Comparison of ENCODE assay signal across 8 cellular contexts in genomic region chr3:184334470-184335158, GRCh38. TPM values are rescaled to one million over a fixed set of nuclear protein-coding genes. Genes with fewer than 3 reads are reported as not detected.
A peak's percentile ranks its signal among the peaks of the same experiment; 100 is the strongest.
DNase-seq lines count a peak whose midpoint lies in the region; ATAC-seq and TF ChIP-seq lines count a peak whose summit lies in the region.

No MANE protein-coding gene starts in this region.

- H3K36me3 ChIP-seq in cardiac muscle cell, result peaks cover 44% of the 10 kb centered on the region

- H3K4me1 Mint-ChIP-seq in activated T-helper 1 cell treated with anti-CD3 and anti-CD28 coated beads, Interleukin-12 subunit alpha, Interleukin-12 subunit beta, Interleukin-2, Interleukin-4 antibody, amounts not matched to agents 30 ng/mL and 10 ng/mL and 1 ng/mL, durations not matched to agents 14 hours and 24 hours and 36 hours (ENCODE audit: low read depth), result peaks cover 57% of the 10 kb centered on the region

- ATAC-seq in Right ventricle myocardium superior (ENCODE audit: poor library complexity) (no peak), GM19328 (IDR thresholded peaks at IDR 0.05; ENCODE audit: unreplicated experiment) (no peak)

- H3K36me3 Mint-ChIP-seq in activated T-helper 1 cell treated with anti-CD3 and anti-CD28 coated beads, Interleukin-12 subunit alpha, Interleukin-12 subunit beta, Interleukin-2, Interleukin-4 antibody, amounts not matched to agents 30 ng/mL and 10 ng/mL and 1 ng/mL, durations not matched to agents 14 hours and 24 hours and 36 hours (ENCODE audit: low read depth), result peaks cover 56% of the 10 kb centered on the region

- in situ Hi-C loops in GM13976 (cut with MboI; ENCODE audit: low sequenced_read_pairs, unreplicated experiment), result no loop called here

- intact Hi-C loops in Right ventricle myocardium superior (cut with DNase I), result no loop called here
- intact Hi-C loops in activated T-helper 1 cell treated with anti-CD3 and anti-CD28 coated beads, Interleukin-12 subunit alpha, Interleukin-12 subunit beta, Interleukin-2, Interleukin-4 antibody, amounts not matched to agents 30 ng/mL and 10 ng/mL and 1 ng/mL, durations not matched to agents 14 hours and 24 hours and 36 hours (cut with micrococcal nuclease), result loop anchor here (1.0 kb wide), 2 partner anchors 20 to 35 kb away; partner anchors contain the start of genes EIF4G1 and PSMD2

- H3K4me3 ChIP-seq in cardiac muscle cell, result no peak overlapping the region

- peak overlapping the region; percentile 93 for H3K27ac ChIP-seq in cardiac muscle cell

- H3K9me3 Mint-ChIP-seq in activated T-helper 1 cell treated with anti-CD3 and anti-CD28 coated beads, Interleukin-12 subunit alpha, Interleukin-12 subunit beta, Interleukin-2, Interleukin-4 antibody, amounts not matched to agents 30 ng/mL and 10 ng/mL and 1 ng/mL, durations not matched to agents 14 hours and 24 hours and 36 hours, result no peaks in the 10 kb centered on the region

- H3K4me1 ChIP-seq in cardiac muscle cell (ENCODE audit: low read depth), result peaks cover 5% of the 10 kb centered on the region

- H3K27me3 Mint-ChIP-seq in activated T-helper 1 cell treated with anti-CD3 and anti-CD28 coated beads, Interleukin-12 subunit alpha, Interleukin-12 subunit beta, Interleukin-2, Interleukin-4 antibody, amounts not matched to agents 30 ng/mL and 10 ng/mL and 1 ng/mL, durations not matched to agents 14 hours and 24 hours and 36 hours (ENCODE audit: insufficient read depth), result peaks cover 2% of the 10 kb centered on the region

- TF ChIP-seq CTCF in cardiac muscle cell (IDR thresholded peaks at IDR 0.05; ENCODE audit: low read depth, low read length) (no peak), GM13976 (IDR thresholded peaks at IDR 0.05; ENCODE audit: borderline replicate concordance, control extremely low read depth, extremely low read depth, insufficient read depth, missing control alignments) (no peak)

- H3K27me3 ChIP-seq in cardiac muscle cell, result no peaks in the 10 kb centered on the region

- DNase-seq in cardiac muscle cell (ENCODE audit: low read depth in 1 of 2, low spot score in 1 of 2) (no peak), Right ventricle myocardium superior (no peak), glomerular visceral epithelial cell (ENCODE audit: extremely low spot score) (peak; percentile 61), middle frontal gyrus (ENCODE audit: extremely low spot score, low spot score) (no peak), GM13976 (ENCODE audit: low spot score) (no peak)
- peak; percentile 20 for DNase-seq in activated T-helper 1 cell treated with anti-CD3 and anti-CD28 coated beads, Interleukin-12 subunit alpha, Interleukin-12 subunit beta, Interleukin-2, Interleukin-4 antibody, amounts not matched to agents 30 ng/mL and 10 ng/mL and 1 ng/mL, durations not matched to agents 14 hours and 24 hours and 36 hours (ENCODE audit: low spot score)
- peak; percentile 62 for DNase-seq in stimulated activated CD4-positive, alpha-beta T cell treated with anti-CD3 and anti-CD28 coated beads, Interleukin-4, amount 100 ng/mL, for 24 hours

- H3K4me3 Mint-ChIP-seq in activated T-helper 1 cell treated with anti-CD3 and anti-CD28 coated beads, Interleukin-12 subunit alpha, Interleukin-12 subunit beta, Interleukin-2, Interleukin-4 antibody, amounts not matched to agents 30 ng/mL and 10 ng/mL and 1 ng/mL, durations not matched to agents 14 hours and 24 hours and 36 hours, result peak overlapping the region; percentile 57

- no peaks in the 10 kb centered on the region for H3K9me3 ChIP-seq in cardiac muscle cell (ENCODE audit: low read depth)

- H3K27ac Mint-ChIP-seq in activated T-helper 1 cell treated with anti-CD3 and anti-CD28 coated beads, Interleukin-12 subunit alpha, Interleukin-12 subunit beta, Interleukin-2, Interleukin-4 antibody, amounts not matched to agents 30 ng/mL and 10 ng/mL and 1 ng/mL, durations not matched to agents 14 hours and 24 hours and 36 hours, result peak overlapping the region; percentile 92

RNA-seq across cellular contexts. Expression of gene FAM131A, which starts 2.8 kb away (rescaled TPM):
- total RNA-seq in cardiac muscle cell (22.1 and 34.3 TPM in 2 replicates), Right ventricle myocardium superior (36.3 TPM)
- 9.6 and 16.0 TPM in 2 replicates for polyA plus RNA-seq in cardiac muscle cell
- 7.5 and 9.2 TPM in 2 replicates for total RNA-seq in activated T-helper 1 cell treated with anti-CD3 and anti-CD28 coated beads, Interleukin-12 subunit alpha, Interleukin-12 subunit beta, Interleukin-2, Interleukin-4 antibody, amounts not matched to agents 30 ng/mL and 10 ng/mL and 1 ng/mL, durations not matched to agents 14 hours and 24 hours and 36 hours

RNA-seq across cellular contexts. Expression of gene EIF4G1, which starts 20.2 kb away (rescaled TPM):
- total RNA-seq in cardiac muscle cell (269 and 275 TPM in 2 replicates), Right ventricle myocardium superior (254 TPM)
- polyA plus RNA-seq in cardiac muscle cell, result 166 and 184 TPM in 2 replicates
- 657 and 706 TPM in 2 replicates for total RNA-seq in activated T-helper 1 cell treated with anti-CD3 and anti-CD28 coated beads, Interleukin-12 subunit alpha, Interleukin-12 subunit beta, Interleukin-2, Interleukin-4 antibody, amounts not matched to agents 30 ng/mL and 10 ng/mL and 1 ng/mL, durations not matched to agents 14 hours and 24 hours and 36 hours

RNA-seq across cellular contexts. Expression of gene CLCN2, which starts 26.8 kb away (rescaled TPM):
- 13.1 and 18.4 TPM in 2 replicates for total RNA-seq in cardiac muscle cell
- 10.3 and 12.3 TPM in 2 replicates for polyA plus RNA-seq in cardiac muscle cell
- 1.9 TPM for total RNA-seq in Right ventricle myocardium superior
- total RNA-seq in activated T-helper 1 cell treated with anti-CD3 and anti-CD28 coated beads, Interleukin-12 subunit alpha, Interleukin-12 subunit beta, Interleukin-2, Interleukin-4 antibody, amounts not matched to agents 30 ng/mL and 10 ng/mL and 1 ng/mL, durations not matched to agents 14 hours and 24 hours and 36 hours, result 5.2 and 6.6 TPM in 2 replicates

RNA-seq across cellular contexts. Expression of gene POLR2H, which starts 26.9 kb away (rescaled TPM):
- total RNA-seq in cardiac muscle cell (112 and 122 TPM in 2 replicates), Right ventricle myocardium superior (19.9 TPM)
- polyA plus RNA-seq in cardiac muscle cell, result 96.2 and 107 TPM in 2 replicates
- total RNA-seq in activated T-helper 1 cell treated with anti-CD3 and anti-CD28 coated beads, Interleukin-12 subunit alpha, Interleukin-12 subunit beta, Interleukin-2, Interleukin-4 antibody, amounts not matched to agents 30 ng/mL and 10 ng/mL and 1 ng/mL, durations not matched to agents 14 hours and 24 hours and 36 hours, result 145 and 151 TPM in 2 replicates

RNA-seq across cellular contexts. Expression of gene PSMD2, which starts 35.6 kb away (rescaled TPM):
- 314 and 456 TPM in 2 replicates for total RNA-seq in cardiac muscle cell
- 390 and 464 TPM in 2 replicates for polyA plus RNA-seq in cardiac muscle cell
- total RNA-seq in Right ventricle myocardium superior, result 237 TPM
- total RNA-seq in activated T-helper 1 cell treated with anti-CD3 and anti-CD28 coated beads, Interleukin-12 subunit alpha, Interleukin-12 subunit beta, Interleukin-2, Interleukin-4 antibody, amounts not matched to agents 30 ng/mL and 10 ng/mL and 1 ng/mL, durations not matched to agents 14 hours and 24 hours and 36 hours, result 251 and 255 TPM in 2 replicates

Comparison
In these comparisons a context has a peak if more than half of its experiments do, and no peak if none do; other contexts are left out.
1. DNase-seq: peak in activated T-helper 1 cell treated with anti-CD3 and anti-CD28 coated beads, Interleukin-12 subunit alpha, Interleukin-12 subunit beta, Interleukin-2, Interleukin-4 antibody, amounts not matched to agents 30 ng/mL and 10 ng/mL and 1 ng/mL, durations not matched to agents 14 hours and 24 hours and 36 hours (single experiment), glomerular visceral epithelial cell (single experiment) and stimulated activated CD4-positive, alpha-beta T cell treated with anti-CD3 and anti-CD28 coated beads, Interleukin-4, amount 100 ng/mL, for 24 hours (single experiment); none in cardiac muscle cell (0 of 2), Right ventricle myocardium superior (single experiment), middle frontal gyrus (single experiment) and GM13976 (single experiment).